Comparison of ENCODE assay signal across 8 cellular contexts in the genomic region with DNA sequence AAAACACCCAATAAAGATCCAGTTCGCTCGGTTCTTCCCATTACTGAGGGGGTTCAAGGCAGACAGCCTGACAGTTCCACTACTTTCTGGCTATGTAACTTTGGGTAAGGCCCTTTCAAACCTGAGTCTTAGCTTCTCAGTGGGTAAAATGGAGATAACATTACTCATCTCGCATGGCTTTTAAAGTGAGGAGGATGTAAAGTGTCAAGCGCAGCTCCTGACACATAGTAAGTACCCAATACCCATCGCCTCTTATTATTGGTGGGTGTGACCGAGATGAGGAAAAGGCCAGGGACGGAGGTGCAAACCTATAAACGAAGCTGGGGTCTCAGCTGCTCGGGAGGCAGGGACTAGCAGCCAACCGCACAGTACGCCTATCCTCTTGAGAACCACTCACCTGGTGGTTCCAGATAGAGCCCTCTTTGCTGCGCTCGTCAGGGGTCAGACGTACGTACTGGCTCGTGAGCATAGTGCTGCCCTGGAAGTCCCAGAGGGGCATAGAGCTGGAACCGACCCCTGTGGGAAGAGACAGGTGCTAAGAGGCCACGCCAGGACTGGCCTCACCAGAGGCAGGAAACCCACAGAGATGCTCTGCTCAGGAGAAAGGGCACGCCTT. TPM values are rescaled to one million over a fixed set of nuclear protein-coding genes. Genes with fewer than 3 reads are reported as not detected.
DNase-seq lines count a peak whose midpoint lies in the region; ATAC-seq and TF ChIP-seq lines count a peak whose summit lies in the region.

No MANE protein-coding gene starts in this region.

- H3K36me3 Mint-ChIP-seq in T-helper 17 cell (ENCODE audit: low read depth) = peaks cover 5% of the 10 kb centered on the region
- H3K36me3 Mint-ChIP-seq in glutamatergic neuron (ENCODE audit: unreplicated experiment) = no peaks in the 10 kb centered on the region

- no peak for TF ChIP-seq CTCF in glutamatergic neuron (IDR thresholded peaks at IDR 0.05; ENCODE audit: partially characterized antibody, unreplicated experiment)

- H3K9ac ChIP-seq in skeletal muscle tissue (ENCODE audit: low read depth in 1 of 3, low read length in 3 of 3) = peak overlapping the region; percentile 88 to 100 (median 99)

- H3K4me3 Mint-ChIP-seq in T-helper 17 cell (peak overlapping the region; percentile 98), glutamatergic neuron (ENCODE audit: unreplicated experiment) (peak overlapping the region; percentile 97)

- H3K27me3 Mint-ChIP-seq in T-helper 17 cell (no peaks in the 10 kb centered on the region), glutamatergic neuron (ENCODE audit: unreplicated experiment) (peaks cover 2% of the 10 kb centered on the region)

- H3K9me3 Mint-ChIP-seq in glutamatergic neuron (ENCODE audit: unreplicated experiment) = peaks cover 5% of the 10 kb centered on the region

- H3K4me1 Mint-ChIP-seq in T-helper 17 cell = peaks cover 35% of the 10 kb centered on the region
- peaks cover 10% of the 10 kb centered on the region for H3K4me1 Mint-ChIP-seq in glutamatergic neuron (ENCODE audit: low read depth, unreplicated experiment)

- DNase-seq in NCI-H146 (lab: John Stamatoyannopoulos, UW) (peak; percentile 36), NCI-H146 treated with DMSO at 0.1 percent for 48 hours (lab: John Stamatoyannopoulos, UW; ENCODE audit: unreplicated experiment) (no peak), T-helper 17 cell (no peak), glutamatergic neuron (no peak), EL (no peak), NCI-H510A treated with DMSO at 0.1 percent for 48 hours (lab: John Stamatoyannopoulos, UW) (no peak), ureter (ENCODE audit: low spot score) (no peak)

- H3K9me3 ChIP-seq in T-helper 17 cell (ENCODE audit: control insufficient read depth, low read length, poor library complexity, severe bottlenecking) (no peaks in the 10 kb centered on the region), skeletal muscle tissue (ENCODE audit: control insufficient read depth in 3 of 3, low read length in 3 of 3) (no peaks in the 10 kb centered on the region)

- peak overlapping the region; percentile 98 for H3K27ac Mint-ChIP-seq in T-helper 17 cell
- peak overlapping the region; percentile 98 for H3K27ac Mint-ChIP-seq in glutamatergic neuron (ENCODE audit: unreplicated experiment)

- peaks cover 10 to 21% (median 16%) of the 10 kb centered on the region in 3 donors for H3K36me3 ChIP-seq in skeletal muscle tissue (ENCODE audit: control insufficient read depth in 3 of 3, insufficient read depth in 3 of 3, low read length in 3 of 3)

- no peak for ATAC-seq in T-helper 17 cell

- H3K27ac ChIP-seq in skeletal muscle tissue (ENCODE audit: low read depth, low read length) = peak overlapping the region; percentile 83

- H3K27me3 ChIP-seq in skeletal muscle tissue (ENCODE audit: control insufficient read depth in 3 of 3, insufficient read depth in 3 of 3, low read length in 3 of 3) = no peaks in the 10 kb centered on the region

- peak overlapping the region; percentile 82 to 100 (median 100) for H3K4me3 ChIP-seq in skeletal muscle tissue (ENCODE audit: low read length in 3 of 3)

- peaks cover 21 to 34% (median 24%) of the 10 kb centered on the region in 3 donors for H3K4me1 ChIP-seq in skeletal muscle tissue (ENCODE audit: control insufficient read depth in 3 of 3, insufficient read depth in 3 of 3, low read length in 3 of 3)

RNA-seq across cellular contexts. Expression of a gene that starts 0.6 kb away (rescaled TPM):
- total RNA-seq in T-helper 17 cell = 10 to 100 TPM; 75.5 to 89.8 TPM
- total RNA-seq in glutamatergic neuron (ENCODE audit: unreplicated experiment) = 75.6 TPM
- total RNA-seq in skeletal muscle tissue = 124 TPM
- 129 TPM for total RNA-seq in ureter

RNA-seq across cellular contexts. Expression of a gene that starts 6.8 kb away (rescaled TPM):
- total RNA-seq in T-helper 17 cell (100 to 1,000 TPM in 1 of 2 donors, 10 to 100 TPM in 1; 76.7 to 110 TPM), glutamatergic neuron (ENCODE audit: unreplicated experiment) (15.9 TPM), skeletal muscle tissue (12.5 TPM), ureter (17.3 TPM)

RNA-seq across cellular contexts. Expression of a gene that starts 33.4 kb away (rescaled TPM):
- under 1 TPM; 0.31 to 0.40 TPM for total RNA-seq in T-helper 17 cell
- total RNA-seq in glutamatergic neuron (ENCODE audit: unreplicated experiment) = not detected
- total RNA-seq in skeletal muscle tissue = not detected
- total RNA-seq in ureter = not detected

RNA-seq across cellular contexts. Expression of a gene that starts 39.2 kb away (rescaled TPM):
- total RNA-seq in T-helper 17 cell (10 to 100 TPM in 1 of 2 donors, 1 to 10 TPM in 1; 8.7 to 11.8 TPM), glutamatergic neuron (ENCODE audit: unreplicated experiment) (17.3 TPM), skeletal muscle tissue (5.7 TPM), ureter (7.8 TPM)

RNA-seq across cellular contexts. Expression of a gene that starts 47.3 kb away (rescaled TPM):
- total RNA-seq in T-helper 17 cell = 10 to 100 TPM; 44.9 to 55.8 TPM
- 88.2 TPM for total RNA-seq in glutamatergic neuron (ENCODE audit: unreplicated experiment)
- 39.1 TPM for total RNA-seq in skeletal muscle tissue
- 121 TPM for total RNA-seq in ureter
